In the genomic region with DNA sequence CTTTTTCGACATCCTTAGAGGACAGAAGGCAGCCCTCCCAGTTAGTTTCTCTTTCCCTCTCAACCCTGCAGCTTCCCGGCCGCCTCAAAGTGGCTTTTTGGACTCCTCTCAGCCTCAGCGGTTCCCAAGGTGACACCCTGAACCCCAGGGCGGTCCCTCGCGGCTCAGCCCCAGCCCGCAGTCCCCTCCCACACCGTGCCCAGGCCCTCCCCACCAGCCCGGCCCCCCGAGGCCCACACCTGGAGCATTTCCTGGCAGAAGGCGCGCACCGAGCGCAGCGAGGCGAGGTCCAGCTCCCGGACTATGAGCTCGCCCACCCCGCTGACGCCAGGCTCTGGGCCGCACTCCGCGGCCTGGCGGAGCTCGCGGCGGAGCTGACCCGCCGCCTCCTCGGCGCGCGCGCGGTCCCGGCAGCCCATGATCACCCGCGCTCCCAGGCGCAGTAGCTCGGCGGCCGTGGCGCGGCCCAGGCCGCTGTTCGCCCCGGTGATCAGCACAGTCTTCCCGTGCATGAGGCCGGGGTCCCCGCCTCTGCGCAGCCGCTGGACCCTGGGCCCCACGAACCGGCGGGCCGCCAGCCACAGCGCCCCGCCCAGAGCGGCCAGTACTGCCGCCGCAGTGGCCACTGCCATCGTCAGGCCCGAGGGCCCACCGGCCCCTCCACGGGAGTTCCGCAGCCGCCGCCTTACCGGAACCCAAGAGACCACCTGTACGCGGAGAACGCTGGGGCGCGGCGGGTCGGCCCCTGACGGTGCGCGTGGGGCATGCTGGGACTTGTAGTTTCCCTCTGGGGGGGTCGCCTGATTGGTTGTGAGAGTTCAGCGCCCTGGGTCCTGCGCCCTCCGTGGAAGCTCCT, we compare ENCODE assay signal across 8 cellular contexts. TPM values are rescaled to one million over a fixed set of nuclear protein-coding genes. Genes with fewer than 3 reads are reported as not detected.
DNase-seq lines count a peak whose midpoint lies in the region; ATAC-seq, FAIRE-seq and TF ChIP-seq lines count a peak whose summit lies in the region.

TSS of gene RDH14 (minus strand) at position 713 of the 856 bp plus-strand sequence. CDS start at position 632, 81 bp downstream.

- peak within 1 kb of the TSS; percentile 89 to 94 for H3K4me3 Mint-ChIP-seq in activated T-cell treated with anti-CD3 and anti-CD28 coated beads, Interleukin-2, amount 50 U/mL, for 72 hours

- WGBS in esophagus muscularis mucosa = 0% methylated on average over 15 of the region's 84 CpGs

- peaks cover 14% of the 10 kb centered on the region for H3K9me3 ChIP-seq in KOPT-K1 (ENCODE audit: insufficient read depth, low read length, poor library complexity, severe bottlenecking)
- peaks cover 0 to 5% (median 0%) of the 10 kb centered on the region in 4 donors for H3K9me3 ChIP-seq in esophagus muscularis mucosa
- H3K9me3 ChIP-seq in muscle layer of duodenum (ENCODE audit: control insufficient read depth in 1 of 2, low read length in 2 of 2) = peaks cover 0 to 5% of the 10 kb centered on the region in 2 donors

- peaks cover 39% of the 10 kb centered on the region for H3K4me1 Mint-ChIP-seq in activated T-cell treated with anti-CD3 and anti-CD28 coated beads, Interleukin-2, amount 50 U/mL, for 72 hours (ENCODE audit: low read depth)

- intact Hi-C loops in esophagus muscularis mucosa (cut with DNase I) = loop anchor here (5.0 kb wide), 2 partner anchors 38 to 182 kb away; no protein-coding TSS in a partner anchor

- H3K27me3 Mint-ChIP-seq in activated T-cell treated with anti-CD3 and anti-CD28 coated beads, Interleukin-2, amount 50 U/mL, for 72 hours (ENCODE audit: low read depth) = no peaks in the 10 kb centered on the region

- TF ChIP-seq EP300 in esophagus muscularis mucosa (IDR thresholded peaks at IDR 0.05) = no peak

- FAIRE-seq in RCC 7860 (lab: Jason Lieb, UNC) = peak; percentile 65

- peak; percentile 92 for DNase-seq in DMS79 (lab: John Stamatoyannopoulos, UW)
- peak; percentile 76 for DNase-seq in RCC 7860 (ENCODE audit: low spot score)
- peak; percentile 93 to 94 for DNase-seq in activated T-cell treated with anti-CD3 and anti-CD28 coated beads, Interleukin-2, amount 50 U/mL, for 72 hours
- DNase-seq in esophagus muscularis mucosa (ENCODE audit: extremely low spot score) = peak; percentile 99
- peak; percentile 88 to 90 for DNase-seq in stimulated activated CD8-positive, alpha-beta memory T cell treated with anti-CD3 and anti-CD28 coated beads, Interleukin-7, amount 100 ng/mL, for 4 hours (ENCODE audit: low read depth in 2 of 2)

- H3K4me3 ChIP-seq in esophagus muscularis mucosa (peak within 1 kb of the TSS; percentile 75 to 95 (median 89)), muscle layer of duodenum (ENCODE audit: low read depth in 1 of 2, low read length in 2 of 2) (peak within 1 kb of the TSS; percentile 74 to 83)

- H3K36me3 Mint-ChIP-seq in activated T-cell treated with anti-CD3 and anti-CD28 coated beads, Interleukin-2, amount 50 U/mL, for 72 hours (ENCODE audit: insufficient read depth in 2 of 2) = peaks cover 2 to 18% of the 10 kb centered on the region in 2 donors

- ATAC-seq in GM21786 (IDR thresholded peaks at IDR 0.05; ENCODE audit: unreplicated experiment) = peak; percentile 93
- ATAC-seq in activated T-cell treated with anti-CD3 and anti-CD28 coated beads, Interleukin-2, amount 50 U/mL, for 72 hours (replicated peaks in 1 of 2) = peak; percentile 92 to 93

- H3K4me1 ChIP-seq in esophagus muscularis mucosa = peaks cover 35 to 54% (median 44%) of the 10 kb centered on the region in 4 donors
- H3K4me1 ChIP-seq in muscle layer of duodenum (ENCODE audit: control insufficient read depth in 1 of 2, insufficient read depth in 2 of 2, low read length in 2 of 2) = peaks cover 8 to 27% of the 10 kb centered on the region in 2 donors

- no peaks in the 10 kb centered on the region for H3K9me3 Mint-ChIP-seq in activated T-cell treated with anti-CD3 and anti-CD28 coated beads, Interleukin-2, amount 50 U/mL, for 72 hours

- TF ChIP-seq CTCF in esophagus muscularis mucosa (IDR thresholded peaks at IDR 0.05) = peak in 2 of 3 experiments; percentile 8

- H3K27me3 ChIP-seq in esophagus muscularis mucosa (no peaks in the 10 kb centered on the region), muscle layer of duodenum (ENCODE audit: low read depth, low read length) (no peaks in the 10 kb centered on the region)

- peaks cover 6% of the 10 kb centered on the region for H3K36me3 ChIP-seq in KOPT-K1 (ENCODE audit: insufficient read depth, low read length)
- peaks cover 0 to 9% (median 5%) of the 10 kb centered on the region in 4 donors for H3K36me3 ChIP-seq in esophagus muscularis mucosa
- peaks cover 4 to 5% of the 10 kb centered on the region in 2 donors for H3K36me3 ChIP-seq in muscle layer of duodenum (ENCODE audit: control insufficient read depth in 1 of 2, insufficient read depth in 2 of 2, low read length in 2 of 2)

- peak; percentile 59 for TF ChIP-seq POLR2A in esophagus muscularis mucosa (IDR thresholded peaks at IDR 0.05; ENCODE audit: low read depth)

- H3K27ac ChIP-seq in KOPT-K1 (ENCODE audit: low read depth, low read length, poor library complexity, severe bottlenecking) (peak within 1 kb of the TSS; percentile 88), esophagus muscularis mucosa (replicated peaks in 1 of 4) (peak within 1 kb of the TSS; percentile 97 to 100 (median 99)), muscle layer of duodenum (ENCODE audit: low read length) (peak within 1 kb of the TSS; percentile 95)

- peak within 1 kb of the TSS; percentile 97 for H3K27ac Mint-ChIP-seq in activated T-cell treated with anti-CD3 and anti-CD28 coated beads, Interleukin-2, amount 50 U/mL, for 72 hours

RNA-seq across cellular contexts. Expression of gene RDH14, which starts in this region (rescaled TPM):
- total RNA-seq in activated T-cell treated with anti-CD3 and anti-CD28 coated beads, Interleukin-2, amount 50 U/mL, for 72 hours = 10 to 100 TPM; 20.0 to 23.2 TPM
- 10 to 100 TPM; 56.9 to 72.2 (median 65.1) TPM for total RNA-seq in esophagus muscularis mucosa

Comparison
In these comparisons a context has a peak if more than half of its experiments do, and no peak if none do; other contexts are left out.
1. Peak in every context shown above with its lines: DNase-seq, ATAC-seq, H3K4me3 ChIP-seq and H3K27ac ChIP-seq.